ENCODE assay signal across 9 cellular contexts in genomic region chr15:43330780-43331086, GRCh38. TPM values are rescaled to one million over a fixed set of nuclear protein-coding genes. Genes with fewer than 3 reads are reported as not detected.
DNase-seq lines count a peak whose midpoint lies in the region; ATAC-seq and TF ChIP-seq lines count a peak whose summit lies in the region.
"Had no signal": no experiment of that assay in that cellular context is flagged by ENCODE, and none has a peak within 500 bp of the region (broad histone marks: within the 10 kb centered on the region; RNA-seq: fewer than 3 reads in every experiment).

No MANE protein-coding gene starts in this region.

- H3K4me3 Mint-ChIP-seq in CD8-positive, alpha-beta memory T cell = peak overlapping the region; percentile 95 to 100 (median 97)

- no peak for DNase-seq in CD8-positive, alpha-beta memory T cell
- DNase-seq in epithelial cell of proximal tubule (ENCODE audit: low read depth) (no peak), sigmoid colon (no peak), medulla oblongata (ENCODE audit: extremely low spot score) (no peak), mucosa of gallbladder (ENCODE audit: low spot score) (no peak), AML-193 (lab: John Stamatoyannopoulos, UW) (no peak)

- POLR2A ChIA-PET in CD8-positive, alpha-beta memory T cell (lab: Charles Lee) = no interaction called here

- intact Hi-C loops in sigmoid colon (cut with DNase I) = no loop called here

- TF ChIP-seq EP300 in sigmoid colon (IDR thresholded peaks at IDR 0.05) = no peak

- H2AFZ ChIP-seq in OCI-LY1 (ENCODE audit: low read length) = peak overlapping the region; percentile 6; the same call in 1 of the 2 replicates

- 4% methylated on average over 7 of the region's 7 CpGs for WGBS in sigmoid colon, 2 donors

- no peaks in the 10 kb centered on the region for H3K9me3 Mint-ChIP-seq in CD8-positive, alpha-beta memory T cell

- peak overlapping the region; percentile 69 for H3K4me2 ChIP-seq in OCI-LY1 (ENCODE audit: low read length)

- H3K36me3 Mint-ChIP-seq in CD8-positive, alpha-beta memory T cell = peaks cover 0 to 29% (median 16%) of the 10 kb centered on the region in 3 donors

- no peaks in the 10 kb centered on the region for H3K27me3 ChIP-seq in CD8-positive, alpha-beta memory T cell (ENCODE audit: insufficient read depth, low read length, poor library complexity, severe bottlenecking)
- H3K27me3 ChIP-seq in OCI-LY1 (ENCODE audit: insufficient read depth, low read length) (no peaks in the 10 kb centered on the region), sigmoid colon (no peaks in the 10 kb centered on the region)

- CTCF ChIA-PET in CD8-positive, alpha-beta memory T cell (lab: Charles Lee) = no interaction called here

- no peak for TF ChIP-seq POLR2A in sigmoid colon (IDR thresholded peaks at IDR 0.05)

- H4K20me1 ChIP-seq in OCI-LY1 (ENCODE audit: insufficient read depth, low read length) = no peaks in the 10 kb centered on the region

- TF ChIP-seq CTCF in OCI-LY1 (IDR thresholded peaks at IDR 0.05; ENCODE audit: low read length) (no peak), epithelial cell of proximal tubule (conservative IDR thresholded peaks at IDR 0.05; ENCODE audit: low read depth, low read length) (no peak), sigmoid colon (IDR thresholded peaks at IDR 0.05) (no peak)

- H3K9me3 ChIP-seq in CD8-positive, alpha-beta memory T cell (ENCODE audit: low read length) = no peaks in the 10 kb centered on the region
- H3K9me3 ChIP-seq in OCI-LY1 (ENCODE audit: low read length) (no peaks in the 10 kb centered on the region), sigmoid colon (no peaks in the 10 kb centered on the region)

- peak overlapping the region; percentile 98 for H3K27ac ChIP-seq in CD8-positive, alpha-beta memory T cell (ENCODE audit: low read depth, low read length)
- H3K27ac ChIP-seq in OCI-LY1 (ENCODE audit: low read depth, low read length, poor library complexity, severe bottlenecking) (peak overlapping the region; percentile 74), sigmoid colon (peak overlapping the region; percentile 86 to 98 (median 96))

- H3K9me2 ChIP-seq in OCI-LY1 (ENCODE audit: low read depth, low read length) = no peaks in the 10 kb centered on the region

- peak; percentile 30 for ATAC-seq in GM21576 (IDR thresholded peaks at IDR 0.05; ENCODE audit: unreplicated experiment)

- peak overlapping the region; percentile 98 to 100 (median 99) for H3K27ac Mint-ChIP-seq in CD8-positive, alpha-beta memory T cell

- H3K9ac ChIP-seq in OCI-LY1 (ENCODE audit: low read length) = peak overlapping the region; percentile 85

- no peaks in the 10 kb centered on the region for H3K36me3 ChIP-seq in CD8-positive, alpha-beta memory T cell (ENCODE audit: insufficient read depth, low read length)
- peaks cover 39% of the 10 kb centered on the region for H3K36me3 ChIP-seq in OCI-LY1 (ENCODE audit: insufficient read depth, low read length)
- peaks cover 0 to 5% (median 1%) of the 10 kb centered on the region in 4 donors for H3K36me3 ChIP-seq in sigmoid colon

- no peaks in the 10 kb centered on the region for H3F3A ChIP-seq in OCI-LY1 (ENCODE audit: insufficient read depth, low read length)

- peaks cover 30 to 43% (median 37%) of the 10 kb centered on the region in 3 donors for H3K4me1 Mint-ChIP-seq in CD8-positive, alpha-beta memory T cell

- peak overlapping the region; percentile 92 for H3K4me3 ChIP-seq in CD8-positive, alpha-beta memory T cell (ENCODE audit: low read length)
- H3K4me3 ChIP-seq in OCI-LY1 (ENCODE audit: low read depth, low read length, poor library complexity, severe bottlenecking) (peak overlapping the region; percentile 75), epithelial cell of proximal tubule (ENCODE audit: low read depth, low read length) (peak overlapping the region; percentile 78), sigmoid colon (peak overlapping the region; percentile 69 to 80 (median 72))

- H3K79me2 ChIP-seq in OCI-LY1 (ENCODE audit: insufficient read depth, low read length) = no peaks in the 10 kb centered on the region

- peaks cover 0 to 7% of the 10 kb centered on the region in 2 donors for H3K27me3 Mint-ChIP-seq in CD8-positive, alpha-beta memory T cell

- H3K4me1 ChIP-seq in CD8-positive, alpha-beta memory T cell (ENCODE audit: insufficient read depth, low read length) = peaks cover 21% of the 10 kb centered on the region
- H3K4me1 ChIP-seq in OCI-LY1 (ENCODE audit: insufficient read depth, low read length, severe bottlenecking) = peaks cover 28% of the 10 kb centered on the region
- peaks cover 0 to 26% (median 19%) of the 10 kb centered on the region in 4 donors for H3K4me1 ChIP-seq in sigmoid colon

RNA-seq across cellular contexts. Expression of gene LCMT2, which starts 0.4 kb away (rescaled TPM):
- 10 to 100 TPM; 14.9 to 16.5 TPM for total RNA-seq in CD8-positive, alpha-beta memory T cell
- 4.4 TPM for polyA plus RNA-seq in CD8-positive, alpha-beta memory T cell
- 3.1 and 7.6 TPM in 2 replicates for total RNA-seq in epithelial cell of proximal tubule
- 1 to 10 TPM; 2.8 to 5.4 (median 4.0) TPM for total RNA-seq in sigmoid colon
- 1 to 10 TPM; 2.3 to 5.1 (median 2.4) TPM for polyA plus RNA-seq in sigmoid colon
- total RNA-seq in mucosa of gallbladder = 7.5 TPM

RNA-seq across cellular contexts. Expression of gene TGM7, which starts 28.7 kb away (rescaled TPM):
- total RNA-seq in CD8-positive, alpha-beta memory T cell = not detected
- polyA plus RNA-seq in CD8-positive, alpha-beta memory T cell = not detected
- total RNA-seq in epithelial cell of proximal tubule (not detected in 2 replicates), sigmoid colon (not detected), mucosa of gallbladder (not detected)
- polyA plus RNA-seq in sigmoid colon = not detected
- total RNA-seq: M059J had no signal

RNA-seq across cellular contexts. Expression of gene ZSCAN29, which starts 40.1 kb away (rescaled TPM):
- total RNA-seq in CD8-positive, alpha-beta memory T cell = 10 to 100 TPM; 25.3 to 26.6 TPM
- polyA plus RNA-seq in CD8-positive, alpha-beta memory T cell = 7.5 TPM
- total RNA-seq in epithelial cell of proximal tubule (15.6 and 29.1 TPM in 2 replicates), sigmoid colon (10 to 100 TPM; 14.6 to 19.7 (median 19.7) TPM), mucosa of gallbladder (26.0 TPM)
- 10 to 100 TPM in 1 of 3 donors, 1 to 10 TPM in 2; 6.0 to 11.1 (median 6.9) TPM for polyA plus RNA-seq in sigmoid colon

RNA-seq across cellular contexts. Expression of gene TUBGCP4, which starts 40.2 kb away (rescaled TPM):
- 10 to 100 TPM; 39.1 to 44.0 TPM for total RNA-seq in CD8-positive, alpha-beta memory T cell
- polyA plus RNA-seq in CD8-positive, alpha-beta memory T cell = 11.3 TPM
- total RNA-seq in epithelial cell of proximal tubule (12.7 and 15.2 TPM in 2 replicates), sigmoid colon (10 to 100 TPM; 10.2 to 14.6 (median 12.1) TPM), mucosa of gallbladder (22.0 TPM)
- 10 to 100 TPM in 1 of 3 donors, 1 to 10 TPM in 2; 1.8 to 11.2 (median 2.5) TPM for polyA plus RNA-seq in sigmoid colon
